In genomic region chr20:50338479-50339195, GRCh38 we compare ENCODE assay signal across 8 cellular contexts.
DNase-seq lines count a peak whose midpoint lies in the region; ATAC-seq and TF ChIP-seq lines count a peak whose summit lies in the region.

No MANE protein-coding gene starts in this region.

- BruUV-seq in MCF 10A (replicated peaks; lab: Mats Ljungman, UMichigan): no TSS peak

- no peak overlapping the region for H3K4me3 Mint-ChIP-seq in MCF 10A (ENCODE audit: unreplicated experiment)
- no peak overlapping the region for H3K4me3 Mint-ChIP-seq in progenitor cell of endocrine pancreas (ENCODE audit: low read depth)

- POLR2A ChIA-PET in MCF 10A (lab: Yijun Ruan, JAX): interaction anchor here (0.6 to 1.9 kb wide), 4 partner anchors 14 to 33 kb away, joined by 3 to 8 read pairs (median 3); no protein-coding TSS in a partner anchor

- TF ChIP-seq POLR2A in breast epithelium (IDR thresholded peaks at IDR 0.05): no peak

- no peaks in the 10 kb centered on the region for H3K27me3 ChIP-seq in breast epithelium
- H3K27me3 ChIP-seq in ectodermal cell (ENCODE audit: control insufficient read depth, insufficient read depth, low read length, poor library complexity, severe bottlenecking): no peaks in the 10 kb centered on the region

- no peak for DNase-seq in breast epithelium (ENCODE audit: low spot score in 2 of 2)
- DNase-seq in MCF 10A (ENCODE audit: unreplicated experiment): no peak
- no peak for DNase-seq in progenitor cell of endocrine pancreas (ENCODE audit: low spot score, unreplicated experiment)
- no peak for DNase-seq in NCI-H2081 treated with DMSO at 0.1 percent for 48 hours (lab: John Stamatoyannopoulos, UW)
- DNase-seq in DMS53 treated with DMSO at 0.1 percent for 48 hours (lab: John Stamatoyannopoulos, UW; ENCODE audit: unreplicated experiment): no peak

- CTCF ChIA-PET in MCF 10A (lab: Yijun Ruan, JAX): interaction anchor here (0.6 to 1.3 kb wide), 2 partner anchors 126 to 154 kb away, joined by 4 to 5 read pairs; no protein-coding TSS in a partner anchor

- H3K9me3 ChIP-seq in breast epithelium (no peaks in the 10 kb centered on the region), ectodermal cell (ENCODE audit: control insufficient read depth, low read length) (no peaks in the 10 kb centered on the region)

- peak; percentile 62 for ATAC-seq in HG03066 (IDR thresholded peaks at IDR 0.05; ENCODE audit: low read depth, unreplicated experiment)
- ATAC-seq in SK-N-SH treated with all-trans-retinoic acid at 6 μM for 48 hours: peak; percentile 42

- 78 to 84% methylated on average over 9 of the region's 9 CpGs for WGBS in ectodermal cell, 2 experiments

- TF ChIP-seq CTCF in breast epithelium (IDR thresholded peaks at IDR 0.05) (no peak), MCF 10A (IDR thresholded peaks at IDR 0.05; ENCODE audit: unreplicated experiment) (no peak), progenitor cell of endocrine pancreas (IDR thresholded peaks at IDR 0.05; ENCODE audit: unreplicated experiment) (no peak)

- no peaks in the 10 kb centered on the region for H3K36me3 Mint-ChIP-seq in MCF 10A (ENCODE audit: insufficient read depth, unreplicated experiment)
- H3K36me3 Mint-ChIP-seq in progenitor cell of endocrine pancreas (ENCODE audit: insufficient read depth): no peaks in the 10 kb centered on the region

- H3K9me3 Mint-ChIP-seq in MCF 10A (ENCODE audit: unreplicated experiment) (no peaks in the 10 kb centered on the region), progenitor cell of endocrine pancreas (ENCODE audit: low read depth) (no peaks in the 10 kb centered on the region)

- H3K4me3 ChIP-seq in breast epithelium: peak overlapping the region in 2 of 3 donors; percentile 33 to 50
- no peak overlapping the region for H3K4me3 ChIP-seq in ectodermal cell (ENCODE audit: insufficient read depth, low read depth, low read length)

- H3K27me3 Mint-ChIP-seq in MCF 10A (ENCODE audit: insufficient read depth, unreplicated experiment) (no peaks in the 10 kb centered on the region), progenitor cell of endocrine pancreas (no peaks in the 10 kb centered on the region)

- intact Hi-C loops in breast epithelium (cut with DNase I; ENCODE audit: low total_unique reads) (no loop called here), MCF 10A (cut with micrococcal nuclease) (no loop called here)

- H3K27ac ChIP-seq in breast epithelium (peak overlapping the region; percentile 86 to 91), ectodermal cell (ENCODE audit: insufficient read depth, low read depth, low read length, poor library complexity, severe bottlenecking) (peak overlapping the region; percentile 40)

- H3K27ac Mint-ChIP-seq in MCF 10A (ENCODE audit: low read depth, unreplicated experiment): no peak overlapping the region
- H3K27ac Mint-ChIP-seq in progenitor cell of endocrine pancreas: peak overlapping the region; percentile 14

- H3K36me3 ChIP-seq in breast epithelium (no peaks in the 10 kb centered on the region), ectodermal cell (ENCODE audit: control insufficient read depth, insufficient read depth, low read length) (no peaks in the 10 kb centered on the region)

- H3K4me1 Mint-ChIP-seq in MCF 10A (ENCODE audit: insufficient read depth, unreplicated experiment): peaks cover 24% of the 10 kb centered on the region
- H3K4me1 Mint-ChIP-seq in progenitor cell of endocrine pancreas (ENCODE audit: low read depth): peaks cover 12% of the 10 kb centered on the region

- peaks cover 5 to 16% of the 10 kb centered on the region in 2 donors for H3K4me1 ChIP-seq in breast epithelium
- peaks cover 14% of the 10 kb centered on the region for H3K4me1 ChIP-seq in ectodermal cell (ENCODE audit: control insufficient read depth, insufficient read depth, low read length)

TF ChIP-seq in SK-N-SH treated with all-trans-retinoic acid at 6 μM for 48 hours, 23 proteins besides CTCF, POLR2A, EP300 and RAD21:
- no peak for TF ChIP-seq TCF4 (CRISPR knock-in tag; IDR thresholded peaks at IDR 0.05; ENCODE audit: borderline replicate concordance)
- no peak for TF ChIP-seq POU6F1 (CRISPR knock-in tag; IDR thresholded peaks at IDR 0.05; ENCODE audit: borderline replicate concordance, low read depth)
- TF ChIP-seq CSRNP3 (CRISPR knock-in tag; IDR thresholded peaks at IDR 0.05): no peak
- no peak for TF ChIP-seq ZNF70 (CRISPR knock-in tag; IDR thresholded peaks at IDR 0.05)
- TF ChIP-seq CSDC2 (CRISPR knock-in tag; IDR thresholded peaks at IDR 0.05): no peak
